ENCODE assay signal across 1 cellular context in the genomic region with DNA sequence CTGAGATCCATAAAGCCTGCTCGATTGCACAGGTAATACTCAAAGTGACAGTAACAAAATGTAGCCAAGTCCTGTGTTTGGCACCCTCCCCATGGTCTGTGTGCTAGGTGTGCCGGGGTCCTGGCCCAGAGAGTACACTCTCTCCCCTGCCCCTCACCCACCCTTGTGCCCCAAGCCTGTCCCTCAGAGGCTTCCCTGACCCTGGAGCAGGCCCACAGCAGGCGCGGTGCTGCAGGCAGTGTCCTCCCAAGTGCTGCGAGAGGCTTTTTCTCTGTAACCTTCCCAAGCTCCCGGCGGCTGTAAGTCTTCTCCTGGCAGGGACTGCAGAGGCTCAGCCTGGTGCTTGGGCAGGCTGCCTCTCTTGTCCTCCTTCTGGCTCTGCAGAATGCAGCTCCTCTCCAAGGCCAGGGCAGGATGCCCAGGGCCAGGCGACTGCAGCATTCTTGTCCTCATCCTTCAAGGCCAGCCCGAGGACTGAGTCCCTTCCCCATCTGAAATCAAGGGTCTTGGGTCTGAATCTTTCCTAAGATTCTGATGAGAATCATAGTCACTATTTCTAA.
TF ChIP-seq lines count a peak whose summit lies in the region.

No MANE protein-coding gene starts in this region.

TF ChIP-seq in HepG2, 621 proteins besides CTCF, POLR2A, EP300 and RAD21 (continued from another document):
- TF ChIP-seq MNT (IDR thresholded peaks at IDR 0.05), result no peak
- TF ChIP-seq POLR2G (IDR thresholded peaks at IDR 0.05; ENCODE audit: low read depth, low read length), result no peak
- TF ChIP-seq ZNF790 (CRISPR knock-in tag; IDR thresholded peaks at IDR 0.05; ENCODE audit: borderline replicate concordance), result no peak
